ENCODE assay signal across 2 cellular contexts in genomic region chr17:63444457-63444856, GRCh38.
TF ChIP-seq lines count a peak whose summit lies in the region.

No MANE protein-coding gene starts in this region.

TF ChIP-seq in SK-N-SH, 30 proteins besides CTCF, POLR2A, EP300 and RAD21 (continued from another document):
- TF ChIP-seq, protein P1, sequence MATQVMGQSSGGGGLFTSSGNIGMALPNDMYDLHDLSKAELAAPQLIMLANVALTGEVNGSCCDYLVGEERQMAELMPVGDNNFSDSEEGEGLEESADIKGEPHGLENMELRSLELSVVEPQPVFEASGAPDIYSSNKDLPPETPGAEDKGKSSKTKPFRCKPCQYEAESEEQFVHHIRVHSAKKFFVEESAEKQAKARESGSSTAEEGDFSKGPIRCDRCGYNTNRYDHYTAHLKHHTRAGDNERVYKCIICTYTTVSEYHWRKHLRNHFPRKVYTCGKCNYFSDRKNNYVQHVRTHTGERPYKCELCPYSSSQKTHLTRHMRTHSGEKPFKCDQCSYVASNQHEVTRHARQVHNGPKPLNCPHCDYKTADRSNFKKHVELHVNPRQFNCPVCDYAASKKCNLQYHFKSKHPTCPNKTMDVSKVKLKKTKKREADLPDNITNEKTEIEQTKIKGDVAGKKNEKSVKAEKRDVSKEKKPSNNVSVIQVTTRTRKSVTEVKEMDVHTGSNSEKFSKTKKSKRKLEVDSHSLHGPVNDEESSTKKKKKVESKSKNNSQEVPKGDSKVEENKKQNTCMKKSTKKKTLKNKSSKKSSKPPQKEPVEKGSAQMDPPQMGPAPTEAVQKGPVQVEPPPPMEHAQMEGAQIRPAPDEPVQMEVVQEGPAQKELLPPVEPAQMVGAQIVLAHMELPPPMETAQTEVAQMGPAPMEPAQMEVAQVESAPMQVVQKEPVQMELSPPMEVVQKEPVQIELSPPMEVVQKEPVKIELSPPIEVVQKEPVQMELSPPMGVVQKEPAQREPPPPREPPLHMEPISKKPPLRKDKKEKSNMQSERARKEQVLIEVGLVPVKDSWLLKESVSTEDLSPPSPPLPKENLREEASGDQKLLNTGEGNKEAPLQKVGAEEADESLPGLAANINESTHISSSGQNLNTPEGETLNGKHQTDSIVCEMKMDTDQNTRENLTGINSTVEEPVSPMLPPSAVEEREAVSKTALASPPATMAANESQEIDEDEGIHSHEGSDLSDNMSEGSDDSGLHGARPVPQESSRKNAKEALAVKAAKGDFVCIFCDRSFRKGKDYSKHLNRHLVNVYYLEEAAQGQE (IDR thresholded peaks at IDR 0.05; ENCODE audit: low read depth, low read length), result no peak
TF ChIP-seq in SK-N-SH: peak in this region for 1.

TF ChIP-seq in SK-N-SH treated with all-trans-retinoic acid at 6 μM for 48 hours, 23 proteins besides CTCF, POLR2A, EP300 and RAD21 (continued from another document):
- no peak for TF ChIP-seq CREB5 (CRISPR knock-in tag; IDR thresholded peaks at IDR 0.05; ENCODE audit: low read depth)
- no peak for TF ChIP-seq ZNF8 (CRISPR knock-in tag; IDR thresholded peaks at IDR 0.05)
- no peak for TF ChIP-seq GLIS3 (CRISPR knock-in tag; IDR thresholded peaks at IDR 0.05)
- TF ChIP-seq BACH2 (CRISPR knock-in tag; IDR thresholded peaks at IDR 0.05; ENCODE audit: borderline replicate concordance), result no peak
- TF ChIP-seq CSRNP3 (CRISPR knock-in tag; IDR thresholded peaks at IDR 0.05), result no peak
- no peak for TF ChIP-seq TSHZ2 (CRISPR knock-in tag; IDR thresholded peaks at IDR 0.05)
TF ChIP-seq in SK-N-SH treated with all-trans-retinoic acid at 6 μM for 48 hours: peak in this region for 0.
